19 cellular contexts compared by ENCODE assay signal in the genomic region with DNA sequence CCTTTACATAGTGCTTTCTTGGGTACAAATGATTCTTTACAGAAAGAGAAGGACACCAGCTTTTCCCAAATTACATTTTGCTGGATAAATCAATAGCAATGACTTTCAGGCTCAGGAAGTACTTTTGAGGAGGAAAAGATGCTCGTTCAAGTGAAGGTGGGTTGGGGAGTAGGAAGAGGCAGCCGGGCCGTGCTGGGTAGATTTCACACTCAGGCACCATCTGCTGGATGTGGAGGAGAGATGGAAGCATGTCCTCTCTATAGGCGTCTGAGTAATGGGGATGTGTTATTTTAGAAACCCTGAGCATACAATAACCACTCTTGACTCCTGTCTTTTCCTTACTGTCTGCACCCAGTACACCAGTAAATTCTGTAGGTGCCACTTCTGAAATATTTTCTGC.
DNase-seq lines count a peak whose midpoint lies in the region; TF ChIP-seq lines count a peak whose summit lies in the region.
"Had no signal": no experiment of that assay in that cellular context is flagged by ENCODE, and none has a peak within 500 bp of the region (broad histone marks: within the 10 kb centered on the region; RNA-seq: fewer than 3 reads in every experiment).

No MANE protein-coding gene starts in this region.

- H3K4me1 ChIP-seq in transverse colon, result no peaks in the 10 kb centered on the region
- H3K4me1 ChIP-seq: A549, HAP-1 had no signal

- in situ Hi-C loops in transverse colon (cut with MboI; ENCODE audit: low pct_ligation_motif_present in 1 of 4, low pct_unique_long_range_greater_than_20kb in 1 of 4, low sequenced_read_pairs in 3 of 4), result no loop called here

- intact Hi-C loops in posterior cingulate gyrus (cut with DNase I), result no loop called here
- intact Hi-C loops in transverse colon (cut with DNase I; ENCODE audit: low total_unique reads), result no loop called here

- peaks cover 7% of the 10 kb centered on the region for H3K9me3 Mint-ChIP-seq in glutamatergic neuron (ENCODE audit: unreplicated experiment)

- H3K4me3 ChIP-seq in foreskin fibroblast (ENCODE audit: low read depth in 1 of 2, low read length in 2 of 2) (no peak overlapping the region), transverse colon (no peak overlapping the region), WERI-Rb-1 (ENCODE audit: low read depth, low read length) (no peak overlapping the region)
- H3K4me3 ChIP-seq: A549, HAP-1 had no signal

- TF ChIP-seq POLR2A in transverse colon (IDR thresholded peaks at IDR 0.05), result no peak

- 50 to 64% methylated on average over 2 to 4 of the region's 4 CpGs for WGBS in transverse colon (ENCODE audit: low coverage in 1 of 2), 2 donors

- H3K27me3 ChIP-seq in transverse colon (no peaks in the 10 kb centered on the region), WERI-Rb-1 (ENCODE audit: insufficient read depth, low read depth, severe bottlenecking) (no peaks in the 10 kb centered on the region)

- H3K36me3 Mint-ChIP-seq in glutamatergic neuron (ENCODE audit: unreplicated experiment), result no peaks in the 10 kb centered on the region
- H3K36me3 Mint-ChIP-seq: CD4-positive, alpha-beta memory T cell had no signal

- TF ChIP-seq EP300 in transverse colon (IDR thresholded peaks at IDR 0.05; ENCODE audit: low read depth), result no peak

- peak overlapping the region; percentile 87 for H3K27ac Mint-ChIP-seq in glutamatergic neuron (ENCODE audit: unreplicated experiment)
- H3K27ac Mint-ChIP-seq: HFFc6 had no signal

- peak; percentile 30 for DNase-seq in NCI-H82 (lab: John Stamatoyannopoulos, UW)
- no peak for DNase-seq in NCI-H82 treated with DMSO at 0.1 percent for 48 hours (lab: John Stamatoyannopoulos, UW; ENCODE audit: unreplicated experiment)
- no peak for DNase-seq in glutamatergic neuron
- DNase-seq in posterior cingulate gyrus, result peak in 7 of 10 donors; percentile 9 to 91 (median 41)
- no peak for DNase-seq in foreskin fibroblast
- DNase-seq in transverse colon, result no peak
- no peak for DNase-seq in WERI-Rb-1
- DNase-seq: 8988T; C1 segment of cervical spinal cord; Calu3; CD4-positive, alpha-beta memory T cell; COR-L47; DMS79; EL; GDM1; GOT3; HFFc6 had no signal

- H3K4me3 Mint-ChIP-seq in glutamatergic neuron (ENCODE audit: unreplicated experiment), result no peak overlapping the region
- H3K4me3 Mint-ChIP-seq: CD4-positive, alpha-beta memory T cell; HFFc6 had no signal

- H3K36me3 ChIP-seq in transverse colon, result no peaks in the 10 kb centered on the region
- H3K36me3 ChIP-seq in WERI-Rb-1, result no peaks in the 10 kb centered on the region
- H3K36me3 ChIP-seq: HAP-1 had no signal

- H3K9me3 ChIP-seq in transverse colon (no peaks in the 10 kb centered on the region), WERI-Rb-1 (ENCODE audit: severe bottlenecking) (peaks cover 2% of the 10 kb centered on the region)
- H3K9me3 ChIP-seq: A549, HAP-1 had no signal

- TF ChIP-seq CTCF in glutamatergic neuron (IDR thresholded peaks at IDR 0.05; ENCODE audit: partially characterized antibody, unreplicated experiment) (no peak), foreskin fibroblast (IDR thresholded peaks at IDR 0.05; ENCODE audit: low read depth, low read length) (no peak), transverse colon (IDR thresholded peaks at IDR 0.05) (no peak), WERI-Rb-1 (IDR thresholded peaks at IDR 0.05; ENCODE audit: low read depth, low read length) (no peak)

- peaks cover 27% of the 10 kb centered on the region for H3K4me1 Mint-ChIP-seq in glutamatergic neuron (ENCODE audit: low read depth, unreplicated experiment)
- H3K4me1 Mint-ChIP-seq: CD4-positive, alpha-beta memory T cell had no signal

- H3K27ac ChIP-seq in transverse colon (no peak overlapping the region), WERI-Rb-1 (no peak overlapping the region)
- H3K27ac ChIP-seq: A549 had no signal

- H3K27me3 Mint-ChIP-seq in glutamatergic neuron (ENCODE audit: unreplicated experiment), result peaks cover 8% of the 10 kb centered on the region
- H3K27me3 Mint-ChIP-seq: CD4-positive, alpha-beta memory T cell had no signal

Comparison
In these comparisons a context has a peak if more than half of its experiments do, and no peak if none do; other contexts are left out.
1. DNase-seq: peak in NCI-H82 (single experiment) and posterior cingulate gyrus (7 of 10); none in NCI-H82 treated with DMSO at 0.1 percent for 48 hours (single experiment), glutamatergic neuron (single experiment), foreskin fibroblast (0 of 2), transverse colon (single experiment) and WERI-Rb-1 (single experiment).